11 cellular contexts compared by ENCODE assay signal in genomic region chr22:30591191-30591587, GRCh38. TPM values are rescaled to one million over a fixed set of nuclear protein-coding genes. Genes with fewer than 3 reads are reported as not detected.
DNase-seq lines count a peak whose midpoint lies in the region; ATAC-seq and TF ChIP-seq lines count a peak whose summit lies in the region.
"Had no signal": no experiment of that assay in that cellular context is flagged by ENCODE, and none has a peak within 500 bp of the region (broad histone marks: within the 10 kb centered on the region; RNA-seq: fewer than 3 reads in every experiment).

No MANE protein-coding gene starts in this region.

- H3K4me1 Mint-ChIP-seq in MCF 10A (ENCODE audit: insufficient read depth, unreplicated experiment) = no peaks in the 10 kb centered on the region
- H3K4me1 Mint-ChIP-seq in activated T-helper 1 cell treated with anti-CD3 and anti-CD28 coated beads, Interleukin-12 subunit alpha, Interleukin-12 subunit beta, Interleukin-2, Interleukin-4 antibody, amounts not matched to agents 30 ng/mL and 10 ng/mL and 1 ng/mL, durations not matched to agents 14 hours and 24 hours and 36 hours (ENCODE audit: low read depth) = no peaks in the 10 kb centered on the region

- H3K27me3 ChIP-seq in HL-60 (ENCODE audit: insufficient read depth, poor library complexity, severe bottlenecking) (peaks cover 3% of the 10 kb centered on the region), mesenchymal stem cell (ENCODE audit: control insufficient read depth in 1 of 2, insufficient read depth in 1 of 2, low read length in 2 of 2) (peaks cover 5 to 15% of the 10 kb centered on the region in 2 experiments)

- TSS peak; percentile 60 for BruUV-seq in MCF 10A (replicated peaks; lab: Mats Ljungman, UMichigan)

- H3K4me3 ChIP-seq in AG04449 (ENCODE audit: low read depth, low read length) (peak overlapping the region; percentile 80), HL-60 (replicated peaks; ENCODE audit: insufficient read depth, low read length) (peak overlapping the region; percentile 89), mesenchymal stem cell (ENCODE audit: insufficient read depth in 1 of 2, low read depth in 1 of 2, low read length in 2 of 2) (peak overlapping the region; percentile 63 to 99)

- H2BK5ac ChIP-seq in mesenchymal stem cell (ENCODE audit: low read depth, low read length, poor library complexity, severe bottlenecking) = no peak overlapping the region

- H4K8ac ChIP-seq in mesenchymal stem cell (ENCODE audit: low read length) = no peak overlapping the region

- intact Hi-C loops in MCF 10A (cut with micrococcal nuclease) = loop anchor here (1.0 kb wide), 1 partner anchor 146 kb away; no protein-coding TSS in a partner anchor
- intact Hi-C loops in activated T-helper 1 cell treated with anti-CD3 and anti-CD28 coated beads, Interleukin-12 subunit alpha, Interleukin-12 subunit beta, Interleukin-2, Interleukin-4 antibody, amounts not matched to agents 30 ng/mL and 10 ng/mL and 1 ng/mL, durations not matched to agents 14 hours and 24 hours and 36 hours (cut with micrococcal nuclease) = loop anchor here (5.0 to 10.0 kb wide), 7 partner anchors 151 to 1161 kb away; partner anchors contain the start of genes CASTOR1, DEPDC5, MTMR3 and NF2

- no peaks in the 10 kb centered on the region for H3K9me3 Mint-ChIP-seq in MCF 10A (ENCODE audit: unreplicated experiment)
- no peaks in the 10 kb centered on the region for H3K9me3 Mint-ChIP-seq in activated T-helper 1 cell treated with anti-CD3 and anti-CD28 coated beads, Interleukin-12 subunit alpha, Interleukin-12 subunit beta, Interleukin-2, Interleukin-4 antibody, amounts not matched to agents 30 ng/mL and 10 ng/mL and 1 ng/mL, durations not matched to agents 14 hours and 24 hours and 36 hours
- H3K9me3 Mint-ChIP-seq: dendritic cell treated with granulocyte-macrophage colony-stimulating factor and Interleukin-4, amounts not matched to agents 40 ng/mL and 50 ng/mL, for 4 days; stimulated activated naive B cell treated with anti-CD40 and anti-IgM and Interleukin-4, amounts not matched to agents 10 μg/mL and 1 μg/mL and 100 μg/mL, for 72 hours had no signal

- peak overlapping the region in 1 of 2 experiments; percentile 36 for H3K14ac ChIP-seq in mesenchymal stem cell (ENCODE audit: low read length in 2 of 2)

- no peak overlapping the region for H2AK5ac ChIP-seq in mesenchymal stem cell (ENCODE audit: low read length, severe bottlenecking)

- H3K4me2 ChIP-seq in mesenchymal stem cell (ENCODE audit: low read length, poor library complexity, severe bottlenecking) = peak overlapping the region; percentile 67

- no peak overlapping the region for H4K91ac ChIP-seq in mesenchymal stem cell (ENCODE audit: low read length)

- no peak overlapping the region for H2BK15ac ChIP-seq in mesenchymal stem cell (ENCODE audit: low read depth, poor library complexity, severe bottlenecking)

- no peak overlapping the region for H3K4me3 Mint-ChIP-seq in MCF 10A (ENCODE audit: unreplicated experiment)
- H3K4me3 Mint-ChIP-seq in activated T-helper 1 cell treated with anti-CD3 and anti-CD28 coated beads, Interleukin-12 subunit alpha, Interleukin-12 subunit beta, Interleukin-2, Interleukin-4 antibody, amounts not matched to agents 30 ng/mL and 10 ng/mL and 1 ng/mL, durations not matched to agents 14 hours and 24 hours and 36 hours = no peak overlapping the region
- H3K4me3 Mint-ChIP-seq: dendritic cell treated with granulocyte-macrophage colony-stimulating factor and Interleukin-4, amounts not matched to agents 40 ng/mL and 50 ng/mL, for 4 days; stimulated activated naive B cell treated with anti-CD40 and anti-IgM and Interleukin-4, amounts not matched to agents 10 μg/mL and 1 μg/mL and 100 μg/mL, for 72 hours had no signal

- H3K9me3 ChIP-seq in mesenchymal stem cell (ENCODE audit: control insufficient read depth, low read length) = no peaks in the 10 kb centered on the region

- peak overlapping the region in 1 of 2 experiments; percentile 22 for H3K4ac ChIP-seq in mesenchymal stem cell (ENCODE audit: low read depth in 1 of 2, low read length in 2 of 2)

- CTCF ChIA-PET in AG04449 (lab: Yijun Ruan, JAX) (interaction anchor here (0.9 to 3.5 kb wide), 8 partner anchors 9 to 164 kb away, joined by 3 to 21 read pairs (median 4); no protein-coding TSS in a partner anchor), MCF 10A (lab: Yijun Ruan, JAX) (interaction anchor here (0.6 to 1.7 kb wide), 3 partner anchors 10 to 164 kb away, joined by 3 to 9 read pairs (median 5); no protein-coding TSS in a partner anchor)

- peaks cover 36% of the 10 kb centered on the region for H3K36me3 Mint-ChIP-seq in MCF 10A (ENCODE audit: insufficient read depth, unreplicated experiment)
- peaks cover 10% of the 10 kb centered on the region for H3K36me3 Mint-ChIP-seq in activated T-helper 1 cell treated with anti-CD3 and anti-CD28 coated beads, Interleukin-12 subunit alpha, Interleukin-12 subunit beta, Interleukin-2, Interleukin-4 antibody, amounts not matched to agents 30 ng/mL and 10 ng/mL and 1 ng/mL, durations not matched to agents 14 hours and 24 hours and 36 hours (ENCODE audit: low read depth)

- peaks cover 30% of the 10 kb centered on the region for H3K79me1 ChIP-seq in mesenchymal stem cell (replicated peaks; ENCODE audit: low read length, poor library complexity, severe bottlenecking)

- ATAC-seq in HG02642 (IDR thresholded peaks at IDR 0.05; ENCODE audit: poor library complexity, unreplicated experiment) (no peak), HG02840 (IDR thresholded peaks at IDR 0.05; ENCODE audit: low FRiP score, unreplicated experiment) (no peak)

- no peaks in the 10 kb centered on the region for H3K27me3 Mint-ChIP-seq in MCF 10A (ENCODE audit: insufficient read depth, unreplicated experiment)
- peaks cover 12% of the 10 kb centered on the region for H3K27me3 Mint-ChIP-seq in activated T-helper 1 cell treated with anti-CD3 and anti-CD28 coated beads, Interleukin-12 subunit alpha, Interleukin-12 subunit beta, Interleukin-2, Interleukin-4 antibody, amounts not matched to agents 30 ng/mL and 10 ng/mL and 1 ng/mL, durations not matched to agents 14 hours and 24 hours and 36 hours (ENCODE audit: insufficient read depth)

- 7% methylated on average over 14 of the region's 14 CpGs for WGBS in mesenchymal stem cell

- H3K27ac Mint-ChIP-seq in MCF 10A (ENCODE audit: low read depth, unreplicated experiment) = no peak overlapping the region
- no peak overlapping the region for H3K27ac Mint-ChIP-seq in activated T-helper 1 cell treated with anti-CD3 and anti-CD28 coated beads, Interleukin-12 subunit alpha, Interleukin-12 subunit beta, Interleukin-2, Interleukin-4 antibody, amounts not matched to agents 30 ng/mL and 10 ng/mL and 1 ng/mL, durations not matched to agents 14 hours and 24 hours and 36 hours
- H3K27ac Mint-ChIP-seq: dendritic cell treated with granulocyte-macrophage colony-stimulating factor and Interleukin-4, amounts not matched to agents 40 ng/mL and 50 ng/mL, for 4 days; stimulated activated naive B cell treated with anti-CD40 and anti-IgM and Interleukin-4, amounts not matched to agents 10 μg/mL and 1 μg/mL and 100 μg/mL, for 72 hours had no signal

- POLR2A ChIA-PET in AG04449 (lab: Yijun Ruan, JAX) (interaction anchor here (0.7 to 1.0 kb wide), 4 partner anchors 10 to 194 kb away, joined by 3 to 4 read pairs (median 3); partner anchors contain the start of gene SLC35E4), MCF 10A (lab: Yijun Ruan, JAX) (interaction anchor here (0.6 to 4.6 kb wide), 18 partner anchors 8 to 1200 kb away, joined by 3 to 30 read pairs (median 3); partner anchors contain the start of genes MORC2, MTFP1, SEC14L2 and TCN2)

- H3K4me1 ChIP-seq in mesenchymal stem cell (ENCODE audit: control insufficient read depth, insufficient read depth, low read depth, low read length) = peaks cover 1% of the 10 kb centered on the region

- H3K18ac ChIP-seq in mesenchymal stem cell (ENCODE audit: low read depth in 1 of 2, low read length in 2 of 2) = peak overlapping the region in 1 of 2 experiments; percentile 17

- H3K23ac ChIP-seq in mesenchymal stem cell (ENCODE audit: low read length in 2 of 2) = no peak overlapping the region

- no peak overlapping the region for H2BK12ac ChIP-seq in mesenchymal stem cell (ENCODE audit: low read length in 2 of 2)

- H3K36me3 ChIP-seq in mesenchymal stem cell (ENCODE audit: control insufficient read depth in 1 of 2, insufficient read depth in 2 of 2, low read depth in 1 of 2, low read length in 2 of 2) = peaks cover 31 to 33% of the 10 kb centered on the region in 2 experiments

- no peak overlapping the region for H2AFZ ChIP-seq in mesenchymal stem cell (ENCODE audit: low read depth, low read length)

- TF ChIP-seq CTCF in AG04449 (IDR thresholded peaks at IDR 0.05; ENCODE audit: insufficient read depth, low read length, missing control alignments) (no peak), HL-60 (IDR thresholded peaks at IDR 0.05; ENCODE audit: insufficient read depth, low read length) (no peak), MCF 10A (IDR thresholded peaks at IDR 0.05; ENCODE audit: unreplicated experiment) (no peak)

- DNase-seq in AG04449 (ENCODE audit: low read depth, low spot score) (no peak), HL-60 (ENCODE audit: low read depth in 1 of 2, low spot score in 1 of 2) (no peak), MCF 10A (ENCODE audit: unreplicated experiment) (peak; percentile 19), mesenchymal stem cell (peak; percentile 57), SKM-1 treated with dmso at 0.1 percent for 144 hours (lab: John Stamatoyannopoulos, UW; ENCODE audit: unreplicated experiment) (no peak)
- DNase-seq in activated T-helper 1 cell treated with anti-CD3 and anti-CD28 coated beads, Interleukin-12 subunit alpha, Interleukin-12 subunit beta, Interleukin-2, Interleukin-4 antibody, amounts not matched to agents 30 ng/mL and 10 ng/mL and 1 ng/mL, durations not matched to agents 14 hours and 24 hours and 36 hours (ENCODE audit: low spot score) = no peak
- DNase-seq: NCI-H2107 had no signal

- H3K9ac ChIP-seq in mesenchymal stem cell (ENCODE audit: low read length) = peak overlapping the region; percentile 99

- H3K27ac ChIP-seq in HL-60 (replicated peaks) (peak overlapping the region; percentile 90), mesenchymal stem cell (ENCODE audit: low read length, poor library complexity, severe bottlenecking) (no peak overlapping the region)

- H2BK120ac ChIP-seq in mesenchymal stem cell (ENCODE audit: low read depth, low read length) = no peak overlapping the region

RNA-seq across cellular contexts. Expression of gene PES1, which starts 0.5 kb away (rescaled TPM):
- 114 and 145 TPM in 2 replicates for total RNA-seq in MCF 10A (2022)
- polyA plus RNA-seq in mesenchymal stem cell (2013, experiment 1 of 2) = 48.9 TPM
- polyA plus RNA-seq in mesenchymal stem cell (2013, experiment 2 of 2) = 48.6 TPM
- total RNA-seq in activated T-helper 1 cell treated with anti-CD3 and anti-CD28 coated beads, Interleukin-12 subunit alpha, Interleukin-12 subunit beta, Interleukin-2, Interleukin-4 antibody, amounts not matched to agents 30 ng/mL and 10 ng/mL and 1 ng/mL, durations not matched to agents 14 hours and 24 hours and 36 hours = 168 and 169 TPM in 2 replicates

RNA-seq across cellular contexts. Expression of gene TCN2, which starts 15.8 kb away (rescaled TPM):
- 1.2 and 1.4 TPM in 2 replicates for total RNA-seq in MCF 10A (2022)
- polyA plus RNA-seq in mesenchymal stem cell (2013, experiment 1 of 2) = 16.2 TPM
- 16.3 TPM for polyA plus RNA-seq in mesenchymal stem cell (2013, experiment 2 of 2)
- 0.23 and 0.34 TPM in 2 replicates for total RNA-seq in activated T-helper 1 cell treated with anti-CD3 and anti-CD28 coated beads, Interleukin-12 subunit alpha, Interleukin-12 subunit beta, Interleukin-2, Interleukin-4 antibody, amounts not matched to agents 30 ng/mL and 10 ng/mL and 1 ng/mL, durations not matched to agents 14 hours and 24 hours and 36 hours

RNA-seq across cellular contexts. Expression of gene GAL3ST1, which starts 16.7 kb away (rescaled TPM):
- total RNA-seq in MCF 10A (2022) = not detected in 2 replicates
- not detected for polyA plus RNA-seq in mesenchymal stem cell (2013, experiment 1 of 2)
- not detected for polyA plus RNA-seq in mesenchymal stem cell (2013, experiment 2 of 2)
- not detected in 2 replicates for total RNA-seq in activated T-helper 1 cell treated with anti-CD3 and anti-CD28 coated beads, Interleukin-12 subunit alpha, Interleukin-12 subunit beta, Interleukin-2, Interleukin-4 antibody, amounts not matched to agents 30 ng/mL and 10 ng/mL and 1 ng/mL, durations not matched to agents 14 hours and 24 hours and 36 hours

RNA-seq across cellular contexts. Expression of gene SLC35E4, which starts 44.4 kb away (rescaled TPM):
- 2.9 and 3.4 TPM in 2 replicates for total RNA-seq in MCF 10A (2022)
- 4.1 TPM for polyA plus RNA-seq in mesenchymal stem cell (2013, experiment 1 of 2)
- 4.0 TPM for polyA plus RNA-seq in mesenchymal stem cell (2013, experiment 2 of 2)
- total RNA-seq in activated T-helper 1 cell treated with anti-CD3 and anti-CD28 coated beads, Interleukin-12 subunit alpha, Interleukin-12 subunit beta, Interleukin-2, Interleukin-4 antibody, amounts not matched to agents 30 ng/mL and 10 ng/mL and 1 ng/mL, durations not matched to agents 14 hours and 24 hours and 36 hours = 8.2 and 8.3 TPM in 2 replicates

RNA-seq across cellular contexts. Expression of gene SEC14L6, which starts 44.6 kb away (rescaled TPM):
- not detected in 2 replicates for total RNA-seq in MCF 10A (2022)
- polyA plus RNA-seq in mesenchymal stem cell (2013, experiment 1 of 2) = not detected
- polyA plus RNA-seq in mesenchymal stem cell (2013, experiment 2 of 2) = not detected
- total RNA-seq in activated T-helper 1 cell treated with anti-CD3 and anti-CD28 coated beads, Interleukin-12 subunit alpha, Interleukin-12 subunit beta, Interleukin-2, Interleukin-4 antibody, amounts not matched to agents 30 ng/mL and 10 ng/mL and 1 ng/mL, durations not matched to agents 14 hours and 24 hours and 36 hours = not detected in 2 replicates

Comparison
In these comparisons a context has a peak if more than half of its experiments do, and no peak if none do; other contexts are left out.
1. DNase-seq: peak in MCF 10A (single experiment) and mesenchymal stem cell (single experiment); none in AG04449 (single experiment), HL-60 (0 of 2), activated T-helper 1 cell treated with anti-CD3 and anti-CD28 coated beads, Interleukin-12 subunit alpha, Interleukin-12 subunit beta, Interleukin-2, Interleukin-4 antibody, amounts not matched to agents 30 ng/mL and 10 ng/mL and 1 ng/mL, durations not matched to agents 14 hours and 24 hours and 36 hours (single experiment) and SKM-1 treated with dmso at 0.1 percent for 144 hours (single experiment).
2. Peak in every context shown above with its lines, with median percentiles within 50 percentile points of each other: H3K4me3 ChIP-seq.